ENCODE assay signal across 19 cellular contexts in genomic region chr5:163869611-163870010, GRCh38.
"Had no signal": no experiment of that assay in that cellular context is flagged by ENCODE, and none has a peak within 500 bp of the region (broad histone marks: within the 10 kb centered on the region; RNA-seq: fewer than 3 reads in every experiment).

No MANE protein-coding gene starts in this region.

- H3K27ac ChIP-seq: SJSA1, SK-N-MC had no signal

- H3K27me3 ChIP-seq: SJSA1 had no signal

- H3K36me3 ChIP-seq: SJSA1 had no signal

- H3K4me1 ChIP-seq: SJSA1 had no signal

- H3K9me3 ChIP-seq: SJSA1 had no signal

- H3K4me3 ChIP-seq: SJSA1, SK-N-MC had no signal

- FAIRE-seq: RCC 7860 had no signal

- DNase-seq: KBM-7, NCI-H1092, NCI-H1105 treated with DMSO at 0.1 percent for 48 hours, NCI-H1417 treated with DMSO at 0.1 percent for 48 hours, NCI-H146, NCI-H1694 treated with DMSO at 0.1 percent for 48 hours, NCI-H1930, NCI-H2081, NCI-H2107, NCI-H2227 treated with DMSO at 0.1 percent for 48 hours, NCI-H524, NCI-H526 treated with DMSO at 0.1 percent for 48 hours, NCI-H748 treated with DMSO at 0.1 percent for 48 hours, Right ventricle myocardium superior, RPMI8226, SIG-M5 had no signal
